ENCODE assay signal across 8 cellular contexts in the genomic region with DNA sequence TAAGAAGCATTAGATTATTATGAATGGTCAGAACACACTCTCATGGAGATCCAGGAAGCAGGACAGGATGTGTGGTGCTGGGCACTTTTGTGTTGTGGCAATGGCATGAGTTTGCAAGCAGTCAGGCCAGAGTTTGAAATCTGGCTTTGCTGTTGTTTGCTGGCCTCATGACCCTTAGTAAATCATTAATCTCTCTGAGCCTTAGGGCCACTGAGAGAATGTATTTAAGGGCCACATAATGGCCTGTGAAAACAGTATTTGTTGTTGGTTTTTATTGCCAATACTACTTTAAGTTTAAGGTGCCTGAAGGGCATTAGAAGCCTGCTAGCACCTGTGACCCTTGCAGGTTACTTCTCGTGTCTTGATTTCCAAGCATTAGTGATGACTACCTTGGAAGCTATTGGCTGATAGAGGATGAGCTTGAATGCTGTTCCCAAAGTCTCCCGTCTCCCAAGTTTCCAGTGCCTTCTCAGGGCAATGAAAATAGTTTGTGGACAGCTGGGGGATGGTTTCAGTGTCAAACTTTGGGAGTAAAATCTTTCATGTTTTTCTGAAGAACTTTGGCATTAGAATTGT. TPM values are rescaled to one million over a fixed set of nuclear protein-coding genes. Genes with fewer than 3 reads are reported as not detected.
DNase-seq lines count a peak whose midpoint lies in the region; ATAC-seq and TF ChIP-seq lines count a peak whose summit lies in the region.

No MANE protein-coding gene starts in this region.

- DNase-seq in activated CD8-positive, alpha-beta T cell treated with anti-CD3 and anti-CD28 coated beads for 36 hours, result no peak
- no peak for DNase-seq in natural killer cell
- no peak for DNase-seq in HuH-7.5 (ENCODE audit: low spot score)
- no peak for DNase-seq in DMS 273 (lab: John Stamatoyannopoulos, UW; ENCODE audit: unreplicated experiment)
- no peak for DNase-seq in GM20000 (ENCODE audit: low spot score)
- DNase-seq in activated T-cell treated with anti-CD3 and anti-CD28 coated beads for 4 hours, result no peak

- POLR2A ChIA-PET in activated CD8-positive, alpha-beta T cell treated with anti-CD3 and anti-CD28 coated beads for 36 hours (lab: Charles Lee), result interaction anchor here (0.8 to 2.0 kb wide), 4 partner anchors 23 to 81 kb away, joined by 3 to 8 read pairs (median 4); no protein-coding TSS in a partner anchor

- H3K27ac Mint-ChIP-seq in activated CD8-positive, alpha-beta T cell treated with anti-CD3 and anti-CD28 coated beads for 36 hours, result peak overlapping the region; percentile 77
- peak overlapping the region; percentile 89 to 91 for H3K27ac Mint-ChIP-seq in natural killer cell

- H3K4me1 Mint-ChIP-seq in activated CD8-positive, alpha-beta T cell treated with anti-CD3 and anti-CD28 coated beads for 36 hours (ENCODE audit: low read depth), result peaks cover 74% of the 10 kb centered on the region
- peaks cover 76 to 84% of the 10 kb centered on the region in 2 donors for H3K4me1 Mint-ChIP-seq in natural killer cell

- ATAC-seq in GM18502 (IDR thresholded peaks at IDR 0.05; ENCODE audit: poor library complexity, unreplicated experiment) (peak; percentile 22), HG02678 (IDR thresholded peaks at IDR 0.05; ENCODE audit: unreplicated experiment) (peak; percentile 40), natural killer cell (peak in 1 of 3 donors; percentile 19)
- no peak for ATAC-seq in activated CD8-positive, alpha-beta T cell treated with anti-CD3 and anti-CD28 coated beads for 36 hours

- H3K27me3 Mint-ChIP-seq in activated CD8-positive, alpha-beta T cell treated with anti-CD3 and anti-CD28 coated beads for 36 hours, result no peaks in the 10 kb centered on the region
- no peaks in the 10 kb centered on the region for H3K27me3 Mint-ChIP-seq in natural killer cell (ENCODE audit: low read depth in 2 of 2)

- H3K4me3 Mint-ChIP-seq in activated CD8-positive, alpha-beta T cell treated with anti-CD3 and anti-CD28 coated beads for 36 hours, result no peak overlapping the region
- peak overlapping the region; percentile 63 for H3K4me3 Mint-ChIP-seq in natural killer cell

- CTCF ChIA-PET in activated CD8-positive, alpha-beta T cell treated with anti-CD3 and anti-CD28 coated beads for 36 hours (lab: Charles Lee), result interaction anchor here (1.0 to 21.2 kb wide), 3 partner anchors 25 to 193 kb away, joined by 3 to 274 read pairs (median 6); partner anchors contain the start of gene STIM1

- H3K36me3 Mint-ChIP-seq in activated CD8-positive, alpha-beta T cell treated with anti-CD3 and anti-CD28 coated beads for 36 hours (ENCODE audit: low read depth), result peaks cover 2% of the 10 kb centered on the region
- no peaks in the 10 kb centered on the region for H3K36me3 Mint-ChIP-seq in natural killer cell

- intact Hi-C loops in activated CD8-positive, alpha-beta T cell treated with anti-CD3 and anti-CD28 coated beads for 36 hours (cut with micrococcal nuclease), result no loop called here
- intact Hi-C loops in natural killer cell (cut with micrococcal nuclease), result no loop called here

- TF ChIP-seq CTCF in activated CD8-positive, alpha-beta T cell treated with anti-CD3 and anti-CD28 coated beads for 36 hours (IDR thresholded peaks at IDR 0.05), result no peak
- TF ChIP-seq CTCF in natural killer cell (IDR thresholded peaks at IDR 0.05), result no peak
- no peak for TF ChIP-seq CTCF in GM20000 (IDR thresholded peaks at IDR 0.05; ENCODE audit: extremely low read depth, missing control alignments)

- H3K9me3 Mint-ChIP-seq in activated CD8-positive, alpha-beta T cell treated with anti-CD3 and anti-CD28 coated beads for 36 hours, result no peaks in the 10 kb centered on the region
- no peaks in the 10 kb centered on the region for H3K9me3 Mint-ChIP-seq in natural killer cell

RNA-seq across cellular contexts. Expression of gene STIM1, which starts 24.6 kb away (rescaled TPM):
- total RNA-seq in activated CD8-positive, alpha-beta T cell treated with anti-CD3 and anti-CD28 coated beads for 36 hours, result 10 to 100 TPM; 60.8 to 61.4 TPM
- 100 to 1,000 TPM; 171 to 187 (median 175) TPM for total RNA-seq in natural killer cell

RNA-seq across cellular contexts. Expression of gene RHOG, which starts 39.3 kb away (rescaled TPM):
- 100 to 1,000 TPM; 176 to 188 TPM for total RNA-seq in activated CD8-positive, alpha-beta T cell treated with anti-CD3 and anti-CD28 coated beads for 36 hours
- total RNA-seq in natural killer cell, result 100 to 1,000 TPM; 114 to 145 (median 137) TPM
